ENCODE assay signal across 9 cellular contexts in the genomic region with DNA sequence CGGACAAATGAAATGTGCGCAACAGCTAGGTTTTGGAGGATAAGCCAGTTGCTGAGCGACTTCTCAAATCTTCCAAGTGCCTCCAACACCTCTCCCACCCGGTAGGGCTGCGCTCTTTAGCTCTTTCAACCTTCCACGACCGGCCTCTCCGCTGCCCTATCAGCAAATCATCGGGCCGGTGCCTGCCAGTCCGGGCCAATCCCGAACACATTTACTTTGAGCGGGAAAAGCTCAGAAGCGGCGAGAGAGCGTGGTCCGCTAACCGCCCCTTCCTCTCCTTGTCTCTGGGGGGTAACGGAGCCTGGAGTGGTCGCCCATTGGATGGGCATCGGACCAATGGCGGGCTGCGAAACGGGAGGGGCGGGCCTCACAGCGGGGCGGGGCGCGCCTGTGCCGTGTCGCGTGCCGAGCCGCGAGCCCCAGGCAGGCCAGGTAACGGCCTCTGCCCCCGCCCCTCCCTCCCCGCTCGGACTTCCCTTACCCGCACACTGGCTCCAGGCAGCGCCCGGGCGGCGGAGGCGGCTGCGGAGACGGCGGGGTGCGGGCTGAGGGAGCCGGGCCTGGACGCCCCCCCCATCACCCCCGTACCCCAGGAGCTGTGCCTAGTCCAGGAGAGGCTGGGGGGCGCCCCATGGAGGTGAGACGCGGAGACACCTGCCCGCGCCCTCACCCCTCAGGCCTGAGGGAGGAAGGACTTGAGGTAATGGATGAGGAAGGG. TPM values are rescaled to one million over a fixed set of nuclear protein-coding genes. Genes with fewer than 3 reads are reported as not detected.
DNase-seq lines count a peak whose midpoint lies in the region; ATAC-seq lines count a peak whose summit lies in the region.
"Had no signal": no experiment of that assay in that cellular context is flagged by ENCODE, and none has a peak within 500 bp of the region (broad histone marks: within the 10 kb centered on the region; RNA-seq: fewer than 3 reads in every experiment).

TSS of gene MEIOC (plus strand) at position 486 of the 718 bp plus-strand sequence. CDS start at position 632, 146 bp downstream.

- DNase-seq in DMS53 (lab: John Stamatoyannopoulos, UW) (peak; percentile 96), NCI-H146 (lab: John Stamatoyannopoulos, UW) (peak; percentile 74), occipital lobe (lab: John Stamatoyannopoulos, UW) (no peak), activated gamma-delta T cell treated with Interleukin-2 at 50 U/mL for 16 hours (no peak)
- DNase-seq in activated CD8-positive, alpha-beta memory T cell treated with anti-CD3 and anti-CD28 coated beads, Interleukin-2, amount 50 U/mL, for 4 hours = peak; percentile 23
- DNase-seq in stimulated activated CD8-positive, alpha-beta memory T cell treated with anti-CD3 and anti-CD28 coated beads, Interleukin-12 subunit alpha, Interleukin-12 subunit beta, amount 100 ng/mL, for 24 hours (ENCODE audit: extremely low read depth) = peak; percentile 9

- H3K4me3 ChIP-seq in iPS-11a (ENCODE audit: low read depth, low read length) = peak within 1 kb of the TSS; percentile 20

- ATAC-seq in GM21786 (IDR thresholded peaks at IDR 0.05; ENCODE audit: unreplicated experiment) = no peak

RNA-seq across cellular contexts. Expression of gene MEIOC, which starts in this region (rescaled TPM):
- 0.47 TPM for total RNA-seq in occipital lobe
- total RNA-seq: liver had no signal

Comparison
In these comparisons a context has a peak if more than half of its experiments do, and no peak if none do; other contexts are left out.
1. DNase-seq: peak in DMS53 (single experiment), NCI-H146 (single experiment), activated CD8-positive, alpha-beta memory T cell treated with anti-CD3 and anti-CD28 coated beads, Interleukin-2, amount 50 U/mL, for 4 hours (single experiment) and stimulated activated CD8-positive, alpha-beta memory T cell treated with anti-CD3 and anti-CD28 coated beads, Interleukin-12 subunit alpha, Interleukin-12 subunit beta, amount 100 ng/mL, for 24 hours (single experiment); none in occipital lobe (single experiment) and activated gamma-delta T cell treated with Interleukin-2 at 50 U/mL for 16 hours (single experiment).